Comparison of ENCODE assay signal across 8 cellular contexts in genomic region chr19:54189668-54190502, GRCh38. TPM values are rescaled to one million over a fixed set of nuclear protein-coding genes. Genes with fewer than 3 reads are reported as not detected.
A peak's percentile ranks its signal among the peaks of the same experiment; 100 is the strongest.
DNase-seq lines count a peak whose midpoint lies in the region; ATAC-seq and TF ChIP-seq lines count a peak whose summit lies in the region.

No MANE protein-coding gene starts in this region.

- H3K4me3 ChIP-seq in BE2C (ENCODE audit: low read depth, low read length) = peak overlapping the region; percentile 78
- H3K4me3 ChIP-seq in kidney epithelial cell (ENCODE audit: low read depth, low read length) = peak overlapping the region; percentile 77

- ATAC-seq in HG03457 (IDR thresholded peaks at IDR 0.05; ENCODE audit: unreplicated experiment) = peak; percentile 35

- DNase-seq in BE2C (peak; percentile 100), GM19240 (ENCODE audit: insufficient read length, low spot score) (peak; percentile 87), NCI-H524 (lab: John Stamatoyannopoulos, UW) (peak; percentile 100), kidney epithelial cell (ENCODE audit: low read depth) (peak; percentile 99)
- peak; percentile 100 for DNase-seq in activated CD4-positive, alpha-beta T cell treated with anti-CD3 and anti-CD28 coated beads for 4 hours
- DNase-seq in stimulated activated CD4-positive, alpha-beta T cell treated with anti-CD3 and anti-CD28 coated beads, Interleukin-15, amount 100 ng/mL, for 24 hours = peak; percentile 100

- no peaks in the 10 kb centered on the region for H3K36me3 ChIP-seq in BE2C
- H3K36me3 ChIP-seq in kidney epithelial cell (ENCODE audit: control insufficient read depth, insufficient read depth, low read length) = peaks cover 2% of the 10 kb centered on the region

- H3K27me3 ChIP-seq in BE2C = no peaks in the 10 kb centered on the region
- no peaks in the 10 kb centered on the region for H3K27me3 ChIP-seq in kidney epithelial cell (ENCODE audit: control insufficient read depth, insufficient read depth, low read length)

- no peaks in the 10 kb centered on the region for H3K4me1 ChIP-seq in BE2C

- H3K27ac ChIP-seq in cingulate gyrus (ENCODE audit: low read depth, low read length) = peak overlapping the region; percentile 100

- no peak for TF ChIP-seq CTCF in BE2C (IDR thresholded peaks at IDR 0.05; ENCODE audit: low read depth, low read length)
- TF ChIP-seq CTCF in kidney epithelial cell (IDR thresholded peaks at IDR 0.05; ENCODE audit: insufficient read depth, low read length, poor library complexity, severe bottlenecking) = no peak

- H3K9me3 ChIP-seq in BE2C = no peaks in the 10 kb centered on the region

RNA-seq across cellular contexts. Expression of gene MBOAT7, which starts 0.5 kb away (rescaled TPM):
- 14.1 TPM for polyA plus RNA-seq in BE2C (2012; ENCODE audit: insufficient read depth, insufficient read length, low read depth)
- total RNA-seq in kidney epithelial cell = 107 and 111 TPM in 2 replicates

RNA-seq across cellular contexts. Expression of gene TSEN34, which starts 1.2 kb away (rescaled TPM):
- 27.7 TPM for polyA plus RNA-seq in BE2C (2012; ENCODE audit: insufficient read depth, insufficient read length, low read depth)
- total RNA-seq in kidney epithelial cell = 108 and 146 TPM in 2 replicates

RNA-seq across cellular contexts. Expression of gene RPS9, which starts 10.8 kb away (rescaled TPM):
- 848 TPM for polyA plus RNA-seq in BE2C (2012; ENCODE audit: insufficient read depth, insufficient read length, low read depth)
- total RNA-seq in kidney epithelial cell = 2,500 and 2,976 TPM in 2 replicates

RNA-seq across cellular contexts. Expression of gene TMC4, which starts 16.9 kb away (rescaled TPM):
- polyA plus RNA-seq in BE2C (2012; ENCODE audit: insufficient read depth, insufficient read length, low read depth) = not detected
- total RNA-seq in kidney epithelial cell = 22.0 and 33.9 TPM in 2 replicates

RNA-seq across cellular contexts. Expression of gene LENG1, which starts 30.4 kb away (rescaled TPM):
- 56.4 TPM for polyA plus RNA-seq in BE2C (2012; ENCODE audit: insufficient read depth, insufficient read length, low read depth)
- total RNA-seq in kidney epithelial cell = 7.5 and 11.9 TPM in 2 replicates

Comparison
In these comparisons a context has a peak if more than half of its experiments do, and no peak if none do; other contexts are left out.
1. Peak in every context shown above with its lines: DNase-seq, ATAC-seq, H3K4me3 ChIP-seq and H3K27ac ChIP-seq.